ENCODE assay signal across 15 cellular contexts in the genomic region with DNA sequence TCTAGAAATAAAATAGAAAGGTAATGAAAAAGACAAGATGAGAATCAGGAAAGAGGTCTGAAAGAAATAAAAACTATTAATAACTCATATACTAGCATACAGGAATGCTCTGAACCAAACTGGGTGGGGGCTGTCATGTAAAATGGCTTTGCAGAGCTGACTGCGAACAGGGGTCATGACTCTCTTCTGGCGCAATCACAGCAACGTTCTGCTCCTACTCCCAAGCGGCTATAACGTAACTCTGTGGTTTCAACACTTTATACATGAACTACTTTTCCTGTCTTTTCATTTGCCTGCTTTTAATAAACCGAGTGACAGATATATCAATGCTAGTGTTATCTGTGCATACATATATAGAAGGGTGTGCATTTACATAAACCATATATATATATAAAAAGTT.
A peak's percentile ranks its signal among the peaks of the same experiment; 100 is the strongest.
DNase-seq lines count a peak whose midpoint lies in the region; ATAC-seq, FAIRE-seq and TF ChIP-seq lines count a peak whose summit lies in the region.
"Had no signal": no experiment of that assay in that cellular context is flagged by ENCODE, and none has a peak within 500 bp of the region (broad histone marks: within the 10 kb centered on the region; RNA-seq: fewer than 3 reads in every experiment).

No MANE protein-coding gene starts in this region.

- no peak for FAIRE-seq in small intestine (lab: Jason Lieb, UNC)

- H3K4me3 ChIP-seq in dorsolateral prefrontal cortex (peak overlapping the region in 57 of 59 donors; percentile 8 to 63 (median 50)), MG63 (no peak overlapping the region), small intestine (ENCODE audit: low read depth in 1 of 2, low read length in 2 of 2) (no peak overlapping the region)
- H3K4me3 ChIP-seq: upper lobe of left lung had no signal

- H3K4me1 ChIP-seq in small intestine (ENCODE audit: control insufficient read depth in 2 of 2, insufficient read depth in 1 of 2, low read depth in 1 of 2, low read length in 1 of 2) = peaks cover 0 to 3% of the 10 kb centered on the region in 2 donors

- no peaks in the 10 kb centered on the region for H3K9me3 Mint-ChIP-seq in CD14-positive monocyte
- H3K9me3 Mint-ChIP-seq: CD8-positive, alpha-beta T cell; H9 had no signal

- peak overlapping the region in 39 of 59 donors; percentile 3 to 90 (median 72) for H3K27ac ChIP-seq in dorsolateral prefrontal cortex
- no peak overlapping the region for H3K27ac ChIP-seq in small intestine (ENCODE audit: low read depth in 1 of 2, low read length in 1 of 2)
- H3K27ac ChIP-seq: upper lobe of left lung had no signal

- no peaks in the 10 kb centered on the region for H3K27me3 Mint-ChIP-seq in CD14-positive monocyte (ENCODE audit: low read depth in 3 of 3)

- peaks cover 40% of the 10 kb centered on the region for H3K4me1 Mint-ChIP-seq in CD14-positive monocyte

- H3K9me3 ChIP-seq in MG63 (no peaks in the 10 kb centered on the region), small intestine (ENCODE audit: control insufficient read depth, low read depth) (no peaks in the 10 kb centered on the region)
- H3K9me3 ChIP-seq: SK-N-SH, upper lobe of left lung had no signal

- H3K27ac Mint-ChIP-seq in CD14-positive monocyte = peak overlapping the region in 6 of 7 donors; percentile 57 to 88 (median 76)
- H3K27ac Mint-ChIP-seq: CD8-positive, alpha-beta T cell; H9 had no signal

- DNase-seq in CD14-positive monocyte (ENCODE audit: low spot score) (peak; percentile 66), NCI-H226 (peak; percentile 28), dorsolateral prefrontal cortex (no peak), midbrain (lab: John Stamatoyannopoulos, UW) (peak; percentile 12), iPS-NIHi11 (ENCODE audit: low spot score) (no peak), MG63 (no peak), small intestine (no peak)
- DNase-seq: activated gamma-delta T cell treated with Interleukin-2 at 50 U/mL for 16 hours; CD8-positive, alpha-beta T cell; H9; hypothalamus; NCI-H524 treated with DMSO at 0.1 percent for 48 hours; SK-N-SH had no signal

- H3K4me3 Mint-ChIP-seq in CD14-positive monocyte = peak overlapping the region in 1 of 2 donors; percentile 56
- H3K4me3 Mint-ChIP-seq: CD8-positive, alpha-beta T cell; H9 had no signal

- intact Hi-C loops in CD14-positive monocyte (cut with micrococcal nuclease) (no loop called here), dorsolateral prefrontal cortex (cut with DNase I) (loop anchor here in 1 of 2 donors (10.0 kb wide), 1 partner anchor 107 kb away; no protein-coding TSS in a partner anchor)

- TF ChIP-seq CTCF in CD14-positive monocyte (IDR thresholded peaks at IDR 0.05) (no peak), dorsolateral prefrontal cortex (IDR thresholded peaks at IDR 0.05 in 54 of 56, conservative IDR thresholded peaks at IDR 0.05 in 2 of 56; ENCODE audit: low read depth in 1 of 56, partially characterized antibody in 56 of 56) (no peak)

- H3K36me3 ChIP-seq in MG63 (peaks cover 6% of the 10 kb centered on the region; the same call in 1 of the 2 replicates), small intestine (ENCODE audit: control insufficient read depth in 2 of 2, insufficient read depth in 2 of 2, low read length in 2 of 2) (peaks cover 0 to 2% of the 10 kb centered on the region in 2 donors)
- H3K36me3 ChIP-seq: upper lobe of left lung had no signal

- H3K36me3 Mint-ChIP-seq in CD14-positive monocyte = peaks cover 7 to 8% of the 10 kb centered on the region in 2 donors

- H3K27me3 ChIP-seq in dorsolateral prefrontal cortex (no peaks in the 10 kb centered on the region), MG63 (no peaks in the 10 kb centered on the region), small intestine (ENCODE audit: control insufficient read depth in 2 of 2, insufficient read depth in 2 of 2, low read length in 2 of 2) (no peaks in the 10 kb centered on the region)
- H3K27me3 ChIP-seq: upper lobe of left lung had no signal

- ATAC-seq in GM21367 (IDR thresholded peaks at IDR 0.05; ENCODE audit: unreplicated experiment) = no peak
- ATAC-seq: CD8-positive, alpha-beta T cell had no signal

- WGBS in small intestine, 3 donors = 73 to 85% (median 79%) methylated on average over 6 of the region's 6 CpGs

Comparison
In these comparisons a context has a peak if more than half of its experiments do, and no peak if none do; other contexts are left out.
1. DNase-seq: peak in CD14-positive monocyte (single experiment), NCI-H226 (single experiment) and midbrain (single experiment); none in dorsolateral prefrontal cortex (0 of 10), iPS-NIHi11 (single experiment), MG63 (single experiment) and small intestine (single experiment).
2. H3K27ac ChIP-seq: peak in dorsolateral prefrontal cortex (39 of 59); none in small intestine (0 of 2).
3. H3K4me3 ChIP-seq: peak in dorsolateral prefrontal cortex (57 of 59); none in MG63 (single experiment) and small intestine (0 of 2).